ENCODE assay signal across 19 cellular contexts in the genomic region with DNA sequence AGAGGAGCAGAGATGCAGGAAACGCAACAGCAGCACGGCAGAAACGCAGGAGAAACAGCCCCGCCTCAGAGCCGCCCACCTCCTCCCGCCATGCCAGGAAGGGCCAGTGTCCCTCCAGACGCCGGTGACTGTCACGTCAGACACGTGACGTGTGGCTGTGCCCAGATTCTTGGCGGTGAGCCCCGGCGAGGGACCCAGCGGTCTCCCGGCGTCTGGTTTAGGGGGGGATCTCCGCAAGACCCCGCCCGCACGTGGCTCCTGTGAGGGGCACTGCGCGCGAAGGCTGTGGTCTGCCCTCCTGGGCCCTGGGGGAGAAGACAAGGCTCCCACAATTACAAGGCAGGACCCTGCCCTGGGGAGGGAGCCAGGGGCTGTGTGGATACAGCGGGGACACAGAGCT. TPM values are rescaled to one million over a fixed set of nuclear protein-coding genes. Genes with fewer than 3 reads are reported as not detected.
DNase-seq lines count a peak whose midpoint lies in the region; ATAC-seq, FAIRE-seq and TF ChIP-seq lines count a peak whose summit lies in the region.
"Had no signal": no experiment of that assay in that cellular context is flagged by ENCODE, and none has a peak within 500 bp of the region (broad histone marks: within the 10 kb centered on the region; RNA-seq: fewer than 3 reads in every experiment).

No MANE protein-coding gene starts in this region.

- TF ChIP-seq POLR2A in H1 (IDR thresholded peaks at IDR 0.05; ENCODE audit: control extremely low read depth in 1 of 2, low read depth in 2 of 2, low read length in 2 of 2) = no peak

- no peak overlapping the region for H3T11ph ChIP-seq in H9 (ENCODE audit: low read length)

- H4K20me1 ChIP-seq in H9 (ENCODE audit: control insufficient read depth, insufficient read depth, insufficient read length) (no peaks in the 10 kb centered on the region), H1 (replicated peaks in 1 of 2; ENCODE audit: control insufficient read depth in 1 of 2, insufficient read depth in 2 of 2, low read length in 2 of 2) (no peaks in the 10 kb centered on the region)

- no peak for ATAC-seq in HG03442 (IDR thresholded peaks at IDR 0.05; ENCODE audit: unreplicated experiment)

- H3K23ac ChIP-seq in H9 (ENCODE audit: insufficient read length, low read depth, low read length) (no peak overlapping the region), H1 (ENCODE audit: insufficient read length) (no peak overlapping the region)

- no peaks in the 10 kb centered on the region for H3K36me3 ChIP-seq in H1 (ENCODE audit: control insufficient read depth in 2 of 4, insufficient read depth in 4 of 4, low read length in 3 of 4)
- H3K36me3 ChIP-seq: brain microvascular endothelial cell, MG63, upper lobe of left lung had no signal

- peaks cover 8 to 9% of the 10 kb centered on the region in 2 experiments; a peak in 4 of 5 replicates for H3K9me3 Mint-ChIP-seq in H9
- H3K9me3 Mint-ChIP-seq in osteocyte (ENCODE audit: unreplicated experiment) = no peaks in the 10 kb centered on the region

- no peak overlapping the region for H2BK15ac ChIP-seq in H9 (ENCODE audit: low read depth, low read length)
- H2BK15ac ChIP-seq in H1 (ENCODE audit: low read length) = no peak overlapping the region

- H4K91ac ChIP-seq in H9 (ENCODE audit: insufficient read length, low read depth, low read length) (no peak overlapping the region), H1 (replicated peaks; ENCODE audit: insufficient read length, low read length) (no peak overlapping the region)

- H3K4me3 Mint-ChIP-seq in H9 (no peak overlapping the region; a peak in 1 of 5 replicates), osteocyte (ENCODE audit: unreplicated experiment) (no peak overlapping the region)
- H3K4me3 Mint-ChIP-seq: stimulated activated naive CD8-positive, alpha-beta T cell treated with anti-CD3 and anti-CD28 coated beads, Interleukin-15, amount 100 ng/mL, for 72 hours had no signal

- no peaks in the 10 kb centered on the region for H3K23me2 ChIP-seq in H9 (ENCODE audit: insufficient read length, low read depth, low read length, poor library complexity, severe bottlenecking)
- H3K23me2 ChIP-seq in H1 (ENCODE audit: low read depth, low read length) = no peaks in the 10 kb centered on the region; the same call in 1 of the 2 replicates

- TF ChIP-seq RAD21 in H1 (IDR thresholded peaks at IDR 0.05 in 1 of 2, conservative IDR thresholded peaks at IDR 0.05 in 1 of 2; ENCODE audit: low read depth in 2 of 2, low read length in 2 of 2) = no peak

- no peak overlapping the region for H4K8ac ChIP-seq in H9 (replicated peaks; ENCODE audit: insufficient read length, low read depth, low read length)
- H4K8ac ChIP-seq in H1 (ENCODE audit: extremely low read depth, insufficient read depth, low read length) = peak overlapping the region; percentile 93; the same call in 1 of the 2 replicates

- H3K4me1 ChIP-seq in H9 (ENCODE audit: insufficient read depth, low read length) (no peaks in the 10 kb centered on the region), H1 (replicated peaks in 1 of 4; ENCODE audit: control insufficient read depth in 3 of 4, insufficient read depth in 4 of 4, low read length in 3 of 4) (peaks cover 0 to 13% (median 6%) of the 10 kb centered on the region in 4 experiments; a peak in 4 of 7 replicates)

- H3K18ac ChIP-seq in H9 (ENCODE audit: insufficient read length, low read depth, low read length) (no peak overlapping the region), H1 (ENCODE audit: extremely low read depth, low read length) (no peak overlapping the region; the same call in 1 of the 2 replicates)

- H3K79me1 ChIP-seq in H9 (ENCODE audit: insufficient read depth, low read depth, low read length, poor library complexity, severe bottlenecking) (no peaks in the 10 kb centered on the region), H1 (ENCODE audit: low read depth, low read length) (no peaks in the 10 kb centered on the region)

- H3K56ac ChIP-seq in H9 (ENCODE audit: insufficient read length, low read depth, low read length) (no peak overlapping the region), H1 (replicated peaks; ENCODE audit: insufficient read length, low read depth, low read length) (no peak overlapping the region)

- no peak overlapping the region for H2BK5ac ChIP-seq in H9 (ENCODE audit: insufficient read length, low read length)
- H2BK5ac ChIP-seq in H1 (ENCODE audit: low read depth, low read length) = no peak overlapping the region

- H2AK5ac ChIP-seq in H9 (ENCODE audit: insufficient read length, low read length) (no peak overlapping the region), H1 (ENCODE audit: low read depth, low read length) (no peak overlapping the region)

- no peak for FAIRE-seq in H1 (lab: Jason Lieb, UNC)

- no peak overlapping the region for H3K4me3 ChIP-seq in H1 (ENCODE audit: extremely low read depth in 1 of 4, insufficient read depth in 2 of 4, low read depth in 3 of 4, low read length in 4 of 4)
- H3K4me3 ChIP-seq: MG63, smooth muscle cell, upper lobe of left lung had no signal

- peak; percentile 40 for DNase-seq in H9
- no peak for DNase-seq in H1 (ENCODE audit: low read depth in 1 of 2, low spot score in 2 of 2)
- peak; percentile 85 for DNase-seq in osteocyte (ENCODE audit: extremely low spot score, unreplicated experiment)
- DNase-seq in effector CD4-positive, alpha-beta T cell = no peak
- no peak for DNase-seq in effector CD8-positive, alpha-beta T cell (lab: John Stamatoyannopoulos, UW)
- DNase-seq: activated CD4-positive, alpha-beta T cell treated with anti-CD3 and anti-CD28 coated beads for 4 hours; cortex of kidney; DMS79; NCI-H1417 treated with DMSO at 0.1 percent for 48 hours; NCI-H524 treated with DMSO at 0.1 percent for 48 hours; stimulated activated CD4-positive, alpha-beta T cell treated with anti-CD3 and anti-CD28 coated beads, Interleukin-4, amount 100 ng/mL, for 1 hour; stimulated activated naive CD8-positive, alpha-beta T cell treated with anti-CD3 and anti-CD28 coated beads, Interleukin-15, amount 100 ng/mL, for 72 hours had no signal

- H2BK12ac ChIP-seq in H9 (ENCODE audit: insufficient read length, low read depth, low read length) (no peak overlapping the region), H1 (ENCODE audit: low read depth, low read length) (0 out of 2 replicates have a peak overlapping the region, but pooled peaks have one; percentile 39)

- H3K27ac Mint-ChIP-seq in H9 (peak overlapping the region in 1 of 3 experiments; percentile 74; a peak in 1 of 7 replicates), osteocyte (ENCODE audit: unreplicated experiment) (no peak overlapping the region)
- H3K27ac Mint-ChIP-seq: stimulated activated naive CD8-positive, alpha-beta T cell treated with anti-CD3 and anti-CD28 coated beads, Interleukin-15, amount 100 ng/mL, for 72 hours had no signal

- no peak overlapping the region for H3K4me2 ChIP-seq in H9 (ENCODE audit: insufficient read depth, insufficient read length, low read length)
- no peak overlapping the region for H3K4me2 ChIP-seq in H1 (ENCODE audit: insufficient read depth in 1 of 2, low read depth in 2 of 2, low read length in 2 of 2)
- H3K4me2 ChIP-seq: smooth muscle cell had no signal

- no peak for TF ChIP-seq EP300 in H1 (IDR thresholded peaks at IDR 0.05; ENCODE audit: borderline replicate concordance in 1 of 2, low read depth in 2 of 2, low read length in 2 of 2)

- no CpG with 5 or more reads among the region's 25 CpGs for WGBS in H9 (ENCODE audit: extremely low coverage, insufficient read length, low lambda C conversion rate)
- WGBS in H1 (ENCODE audit: extremely low coverage in 1 of 2, insufficient coverage in 1 of 2, insufficient read length in 1 of 2, insufficient replicate concordance in 2 of 2, low coverage in 1 of 2, low lambda C conversion rate in 2 of 2, missing lambda C conversion rate in 1 of 2), 2 experiments = 88% methylated on average over 21 of the region's 25 CpGs; no CpG with 5 or more reads in 1 of the 2 experiments

- H2AFZ ChIP-seq in H9 (ENCODE audit: low read length) = no peak overlapping the region
- H2AFZ ChIP-seq in H1 (ENCODE audit: low read length) = no peak overlapping the region

- H3K27ac ChIP-seq in H9 (ENCODE audit: insufficient read length, low read depth, low read length) = no peak overlapping the region
- no peak overlapping the region for H3K27ac ChIP-seq in H1 (ENCODE audit: low read depth, low read length)
- H3K27ac ChIP-seq: brain microvascular endothelial cell, RWPE1, upper lobe of left lung had no signal

- TF ChIP-seq CTCF in H9 (conservative IDR thresholded peaks at IDR 0.05) = no peak
- no peak for TF ChIP-seq CTCF in H1 (IDR thresholded peaks at IDR 0.05; ENCODE audit: control extremely low read depth in 1 of 3, insufficient read depth in 1 of 3, low read depth in 1 of 3, low read length in 3 of 3)
- no peak for TF ChIP-seq CTCF in osteocyte (IDR thresholded peaks at IDR 0.05)

- no peak overlapping the region for H3K14ac ChIP-seq in H9 (ENCODE audit: insufficient read depth, low read length)
- no peak overlapping the region for H3K14ac ChIP-seq in H1 (ENCODE audit: insufficient read length)

- H3K36me3 Mint-ChIP-seq in H9 (ENCODE audit: insufficient read depth in 1 of 3, low read depth in 3 of 3) = peaks cover 2 to 8% (median 2%) of the 10 kb centered on the region in 3 experiments; a peak in 4 of 7 replicates
- no peaks in the 10 kb centered on the region for H3K36me3 Mint-ChIP-seq in osteocyte (ENCODE audit: unreplicated experiment)

- H3K9me3 ChIP-seq in H9 (ENCODE audit: control insufficient read depth, low read depth, low read length) (no peaks in the 10 kb centered on the region), H1 (ENCODE audit: insufficient read depth in 2 of 2, low read depth in 1 of 2, low read length in 1 of 2) (peaks cover 0 to 6% of the 10 kb centered on the region in 2 experiments; a peak in 1 of 4 replicates)
- H3K9me3 ChIP-seq: MG63 had no signal

- H3K27me3 ChIP-seq in H9 (ENCODE audit: insufficient read depth, low read length) = no peaks in the 10 kb centered on the region
- no peaks in the 10 kb centered on the region; a peak in 2 of 7 replicates for H3K27me3 ChIP-seq in H1 (replicated peaks in 1 of 4; ENCODE audit: control insufficient read depth in 3 of 4, extremely low read depth in 1 of 4, insufficient read depth in 3 of 4, low read length in 3 of 4)
- H3K27me3 ChIP-seq: brain microvascular endothelial cell, MG63, upper lobe of left lung had no signal

- peaks cover 12 to 28% of the 10 kb centered on the region in 2 experiments; a peak in 3 of 4 replicates for H3K4me1 Mint-ChIP-seq in H9
- no peaks in the 10 kb centered on the region for H3K4me1 Mint-ChIP-seq in osteocyte (ENCODE audit: unreplicated experiment)

- H4K5ac ChIP-seq in H9 (ENCODE audit: insufficient read length, low read depth, low read length) (no peak overlapping the region), H1 (ENCODE audit: insufficient read length, low read depth, low read length) (no peak overlapping the region)

- H3K79me2 ChIP-seq in H9 (ENCODE audit: insufficient read depth, low read length) (no peaks in the 10 kb centered on the region), H1 (ENCODE audit: control insufficient read depth in 1 of 2, insufficient read depth in 2 of 2, low read length in 2 of 2) (no peaks in the 10 kb centered on the region)

- POLR2A ChIA-PET in H1 (lab: Charles Lee; ENCODE audit: partially characterized antibody) = interaction anchor here (1.3 to 3.8 kb wide), 4 partner anchors 32 to 48 kb away, joined by 3 to 34 read pairs (median 4); a partner anchor contains a TSS

- no peak overlapping the region for H3K4ac ChIP-seq in H9 (ENCODE audit: low read depth, low read length)
- no peak overlapping the region for H3K4ac ChIP-seq in H1 (replicated peaks; ENCODE audit: insufficient read length, low read depth, low read length)

- no peak overlapping the region for H2BK20ac ChIP-seq in H9 (ENCODE audit: low read depth, low read length, poor library complexity, severe bottlenecking)
- H2BK20ac ChIP-seq in H1 (ENCODE audit: low read length) = 0 out of 2 replicates have a peak overlapping the region, but pooled peaks have one; percentile 34

- H3K27me3 Mint-ChIP-seq in H9 (ENCODE audit: low read depth) (peaks cover 2% of the 10 kb centered on the region; the same call in 1 of the 2 replicates), osteocyte (ENCODE audit: unreplicated experiment) (no peaks in the 10 kb centered on the region)

- H3K9ac ChIP-seq in H9 (ENCODE audit: extremely low read depth, insufficient read length, low read length) (no peak overlapping the region), H1 (replicated peaks in 1 of 4; ENCODE audit: extremely low read depth in 1 of 4, low read depth in 3 of 4, low read length in 3 of 4) (no peak overlapping the region)

- no peak overlapping the region for H2BK120ac ChIP-seq in H9 (ENCODE audit: low read depth, low read length, poor library complexity, severe bottlenecking)
- H2BK120ac ChIP-seq in H1 (replicated peaks; ENCODE audit: low read depth, low read length) = no peak overlapping the region

- CTCF ChIA-PET in H1 (lab: Charles Lee; ENCODE audit: partially characterized antibody) = interaction anchor here (0.6 to 5.1 kb wide), 12 partner anchors 10 to 305 kb away, joined by 3 to 42 read pairs (median 4); no protein-coding TSS in a partner anchor

RNA-seq across cellular contexts. Expression of a gene that starts 2.4 kb away (rescaled TPM):
- not detected in 2 replicates for total RNA-seq in H9 (2021)
- not detected in 2 replicates for total RNA-seq in H1 (2021; fragmentation: NEBNext Ultra II Directional; extraction: Animal tissue kit (Norgen Biotek cat#: 25700))
- 0.14 TPM in 1 of 2 replicates, not detected in the other for polyA plus RNA-seq in H1 (2011; rRNA removed)
- polyA plus RNA-seq in H1 (2011; cell fraction: cytosol; rRNA removed) = 0.05 TPM
- 0.31 TPM for polyA plus RNA-seq in H1 (2011; cell fraction: nucleus; rRNA removed)
- polyA plus RNA-seq in H1 (2012, experiment 1 of 2) = 0.07 TPM in 1 of 4 replicates, not detected in the others
- polyA plus RNA-seq in H1 (2012, experiment 2 of 2) = not detected
- polyA plus RNA-seq in H1 (2013, experiment 1 of 2) = not detected
- polyA plus RNA-seq in H1 (2013, experiment 2 of 2) = 0.02 TPM
- not detected in 2 replicates for polyA minus RNA-seq in H1 (2011; rRNA and poly(A)+ RNA removed)
- polyA minus RNA-seq in H1 (2011; cell fraction: cytosol; rRNA and poly(A)+ RNA removed) = not detected
- not detected for polyA minus RNA-seq in H1 (2011; cell fraction: nucleus; rRNA and poly(A)+ RNA removed)
- not detected in 2 replicates for total RNA-seq in osteocyte
- total RNA-seq: mucosa of gallbladder, smooth muscle cell, upper lobe of left lung had no signal
- polyA plus RNA-seq: smooth muscle cell had no signal

RNA-seq across cellular contexts. Expression of a gene that starts 3.9 kb away (rescaled TPM):
- total RNA-seq in H9 (2021) (0.61 TPM in 1 of 2 replicates, not detected in the other), osteocyte (not detected in 2 replicates)
- total RNA-seq in H1 (2021; fragmentation: NEBNext Ultra II Directional; extraction: Animal tissue kit (Norgen Biotek cat#: 25700)) = 0.47 and 0.61 TPM in 2 replicates
- polyA plus RNA-seq in H1 (2011; rRNA removed) = 0.08 and 0.25 TPM in 2 replicates
- 0.16 TPM for polyA plus RNA-seq in H1 (2011; cell fraction: cytosol; rRNA removed)
- 0.39 TPM for polyA plus RNA-seq in H1 (2011; cell fraction: nucleus; rRNA removed)
- 0.28 to 0.73 TPM (median 0.38 TPM) in 4 replicates for polyA plus RNA-seq in H1 (2012, experiment 1 of 2)
- polyA plus RNA-seq in H1 (2012, experiment 2 of 2) = 0.80 TPM
- 0.18 TPM for polyA plus RNA-seq in H1 (2013, experiment 1 of 2)
- polyA plus RNA-seq in H1 (2013, experiment 2 of 2) = 0.22 TPM
- not detected in 2 replicates for polyA minus RNA-seq in H1 (2011; rRNA and poly(A)+ RNA removed)
- polyA minus RNA-seq in H1 (2011; cell fraction: cytosol; rRNA and poly(A)+ RNA removed) = not detected
- polyA minus RNA-seq in H1 (2011; cell fraction: nucleus; rRNA and poly(A)+ RNA removed) = 0.30 TPM
- total RNA-seq: mucosa of gallbladder, smooth muscle cell had no signal
- polyA plus RNA-seq: smooth muscle cell had no signal

RNA-seq across cellular contexts. Expression of a gene that starts 12.1 kb away (rescaled TPM):
- total RNA-seq in H9 (2021) = not detected in 2 replicates
- not detected in 2 replicates for total RNA-seq in H1 (2021; fragmentation: NEBNext Ultra II Directional; extraction: Animal tissue kit (Norgen Biotek cat#: 25700))
- polyA plus RNA-seq in H1 (2011; rRNA removed) = not detected in 2 replicates
- not detected for polyA plus RNA-seq in H1 (2011; cell fraction: cytosol; rRNA removed)
- polyA plus RNA-seq in H1 (2011; cell fraction: nucleus; rRNA removed) = not detected
- not detected in 4 replicates for polyA plus RNA-seq in H1 (2012, experiment 1 of 2)
- polyA plus RNA-seq in H1 (2012, experiment 2 of 2) = not detected
- not detected for polyA plus RNA-seq in H1 (2013, experiment 1 of 2)
- not detected for polyA plus RNA-seq in H1 (2013, experiment 2 of 2)
- not detected in 2 replicates for polyA minus RNA-seq in H1 (2011; rRNA and poly(A)+ RNA removed)
- polyA minus RNA-seq in H1 (2011; cell fraction: cytosol; rRNA and poly(A)+ RNA removed) = not detected
- polyA minus RNA-seq in H1 (2011; cell fraction: nucleus; rRNA and poly(A)+ RNA removed) = not detected
- not detected in 2 replicates for total RNA-seq in osteocyte
- total RNA-seq: smooth muscle cell had no signal
- polyA plus RNA-seq: smooth muscle cell had no signal

RNA-seq across cellular contexts. Expression of a gene that starts 17.7 kb away (rescaled TPM):
- 0.75 and 1.5 TPM in 2 replicates for total RNA-seq in H9 (2021)
- 2.8 and 4.8 TPM in 2 replicates for total RNA-seq in H1 (2021; fragmentation: NEBNext Ultra II Directional; extraction: Animal tissue kit (Norgen Biotek cat#: 25700))
- 2.6 and 3.5 TPM in 2 replicates for polyA plus RNA-seq in H1 (2011; rRNA removed)
- 3.5 TPM for polyA plus RNA-seq in H1 (2011; cell fraction: cytosol; rRNA removed)
- 3.0 TPM for polyA plus RNA-seq in H1 (2011; cell fraction: nucleus; rRNA removed)
- 1.1 to 2.7 TPM (median 2.4 TPM) in 4 replicates for polyA plus RNA-seq in H1 (2012, experiment 1 of 2)
- 2.3 TPM for polyA plus RNA-seq in H1 (2012, experiment 2 of 2)
- polyA plus RNA-seq in H1 (2013, experiment 1 of 2) = 2.1 TPM
- 2.0 TPM for polyA plus RNA-seq in H1 (2013, experiment 2 of 2)
- polyA minus RNA-seq in H1 (2011; rRNA and poly(A)+ RNA removed) = 0.98 and 1.5 TPM in 2 replicates
- polyA minus RNA-seq in H1 (2011; cell fraction: cytosol; rRNA and poly(A)+ RNA removed) = 2.1 TPM
- polyA minus RNA-seq in H1 (2011; cell fraction: nucleus; rRNA and poly(A)+ RNA removed) = 0.60 TPM
- total RNA-seq in osteocyte = not detected in 2 replicates
- total RNA-seq: smooth muscle cell had no signal
- polyA plus RNA-seq: smooth muscle cell had no signal

RNA-seq across cellular contexts. Expression of a gene that starts 30.7 kb away (rescaled TPM):
- total RNA-seq in H9 (2021) = 55.2 and 58.9 TPM in 2 replicates
- total RNA-seq in H1 (2021; fragmentation: NEBNext Ultra II Directional; extraction: Animal tissue kit (Norgen Biotek cat#: 25700)) = 50.6 and 51.1 TPM in 2 replicates
- 137 and 140 TPM in 2 replicates for polyA plus RNA-seq in H1 (2011; rRNA removed)
- 121 TPM for polyA plus RNA-seq in H1 (2011; cell fraction: cytosol; rRNA removed)
- 84.2 TPM for polyA plus RNA-seq in H1 (2011; cell fraction: nucleus; rRNA removed)
- 43.0 to 79.6 TPM (median 72.6 TPM) in 4 replicates for polyA plus RNA-seq in H1 (2012, experiment 1 of 2)
- polyA plus RNA-seq in H1 (2012, experiment 2 of 2) = 108 TPM
- polyA plus RNA-seq in H1 (2013, experiment 1 of 2) = 44.8 TPM
- 44.7 TPM for polyA plus RNA-seq in H1 (2013, experiment 2 of 2)
- 15.6 and 18.5 TPM in 2 replicates for polyA minus RNA-seq in H1 (2011; rRNA and poly(A)+ RNA removed)
- 17.9 TPM for polyA minus RNA-seq in H1 (2011; cell fraction: cytosol; rRNA and poly(A)+ RNA removed)
- polyA minus RNA-seq in H1 (2011; cell fraction: nucleus; rRNA and poly(A)+ RNA removed) = 27.5 TPM
- total RNA-seq in osteocyte = 29.2 and 36.0 TPM in 2 replicates

Comparison
In these comparisons a context has a peak if more than half of its experiments do, and no peak if none do; other contexts are left out.
1. DNase-seq: peak in H9 (single experiment) and osteocyte (single experiment); none in H1 (0 of 2), effector CD4-positive, alpha-beta T cell (single experiment) and effector CD8-positive, alpha-beta T cell (single experiment).